In the genomic region with DNA sequence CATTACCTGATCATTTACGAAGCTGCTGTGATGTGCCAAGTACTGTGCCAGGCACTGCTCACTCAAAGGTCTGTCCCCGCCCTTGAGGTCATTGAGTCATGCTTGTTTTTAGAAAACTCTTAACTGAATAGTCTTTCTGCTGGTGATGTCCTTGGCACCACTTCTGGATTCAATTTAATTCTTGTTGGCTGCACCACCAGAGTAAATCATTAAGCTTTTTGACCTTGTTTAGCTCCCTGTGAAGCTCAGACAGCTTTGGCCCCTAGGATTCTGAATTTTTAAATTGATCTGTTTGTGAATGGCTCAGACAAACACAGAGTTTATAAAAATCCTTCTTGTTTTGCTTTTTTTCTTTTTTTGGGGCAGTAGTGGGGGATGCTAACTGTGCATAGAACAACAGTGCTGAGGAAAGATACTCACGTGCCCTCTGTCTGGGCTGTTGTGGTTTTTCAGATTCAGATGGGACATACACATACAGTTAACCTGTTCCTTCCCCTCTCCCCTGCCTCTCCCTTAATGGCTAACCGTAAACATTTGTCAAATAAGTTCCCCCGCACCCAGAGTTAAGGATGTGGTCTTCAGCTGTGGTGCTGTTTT, we compare ENCODE assay signal across 15 cellular contexts.
DNase-seq lines count a peak whose midpoint lies in the region; ATAC-seq and TF ChIP-seq lines count a peak whose summit lies in the region.
"Had no signal": no experiment of that assay in that cellular context is flagged by ENCODE, and none has a peak within 500 bp of the region (broad histone marks: within the 10 kb centered on the region; RNA-seq: fewer than 3 reads in every experiment).

No MANE protein-coding gene starts in this region.

- H3K4me1 Mint-ChIP-seq in activated CD8-positive, alpha-beta T cell treated with anti-CD3 and anti-CD28 coated beads for 36 hours (ENCODE audit: low read depth): peaks cover 31% of the 10 kb centered on the region
- no peaks in the 10 kb centered on the region for H3K4me1 Mint-ChIP-seq in nephron progenitor cell

- H3K27me3 Mint-ChIP-seq in activated CD8-positive, alpha-beta T cell treated with anti-CD3 and anti-CD28 coated beads for 36 hours: no peaks in the 10 kb centered on the region
- H3K27me3 Mint-ChIP-seq in nephron progenitor cell (ENCODE audit: low read depth, poor library complexity): peaks cover 2% of the 10 kb centered on the region
- H3K27me3 Mint-ChIP-seq: activated CD8-positive, alpha-beta memory T cell treated with anti-CD3 and anti-CD28 coated beads, Interleukin-2, amount 10 ng/mL, durations not matched to agents 7 days and 5 days had no signal

- no peak overlapping the region for H3K4me3 Mint-ChIP-seq in activated CD8-positive, alpha-beta T cell treated with anti-CD3 and anti-CD28 coated beads for 36 hours
- no peak overlapping the region for H3K4me3 Mint-ChIP-seq in nephron progenitor cell
- H3K4me3 Mint-ChIP-seq: activated CD8-positive, alpha-beta memory T cell treated with anti-CD3 and anti-CD28 coated beads, Interleukin-2, amount 10 ng/mL, durations not matched to agents 7 days and 5 days had no signal

- WGBS in heart right ventricle, 2 donors: 68 to 74% methylated on average over 5 of the region's 5 CpGs

- peak; percentile 47 for ATAC-seq in activated CD8-positive, alpha-beta T cell treated with anti-CD3 and anti-CD28 coated beads for 36 hours
- ATAC-seq in heart right ventricle (peak; percentile 75 to 93 (median 88)), GM18511 (IDR thresholded peaks at IDR 0.05; ENCODE audit: unreplicated experiment) (no peak)
- ATAC-seq: activated CD8-positive, alpha-beta memory T cell treated with anti-CD3 and anti-CD28 coated beads, Interleukin-2, amount 10 ng/mL, durations not matched to agents 7 days and 5 days had no signal

- H3K27ac ChIP-seq in heart right ventricle: peak overlapping the region; percentile 43 to 80 (median 64)

- no peaks in the 10 kb centered on the region for H3K27me3 ChIP-seq in heart right ventricle
- no peaks in the 10 kb centered on the region for H3K27me3 ChIP-seq in H7 (ENCODE audit: control insufficient read depth, insufficient read depth, low read length)

- peaks cover 4 to 42% (median 15%) of the 10 kb centered on the region in 9 donors for H3K4me1 ChIP-seq in heart right ventricle

- H3K36me3 ChIP-seq in heart right ventricle: peaks cover 0 to 100% (median 23%) of the 10 kb centered on the region in 9 donors
- H3K36me3 ChIP-seq in H7 (replicated peaks; ENCODE audit: control insufficient read depth, insufficient read depth, low read length): no peaks in the 10 kb centered on the region

- DNase-seq in ACHN: peak; percentile 72
- DNase-seq in activated CD8-positive, alpha-beta T cell treated with anti-CD3 and anti-CD28 coated beads for 36 hours: peak; percentile 6
- peak in 1 of 2 donors; percentile 45 for DNase-seq in heart right ventricle
- no peak for DNase-seq in nephron progenitor cell
- DNase-seq in H7: no peak
- no peak for DNase-seq in NCI-H748 (lab: John Stamatoyannopoulos, UW; ENCODE audit: unreplicated experiment)
- DNase-seq in Kasumi-1 (lab: John Stamatoyannopoulos, UW): no peak
- DNase-seq: activated CD8-positive, alpha-beta memory T cell treated with anti-CD3 and anti-CD28 coated beads, Interleukin-2, amount 10 ng/mL, durations not matched to agents 7 days and 5 days; DND-41; GOT3; NCI-H1105; NCI-H69; SHP77; stimulated activated CD4-positive, alpha-beta T cell treated with anti-CD3 and anti-CD28 coated beads, Interleukin-12 subunit alpha, Interleukin-12 subunit beta, amount 100 ng/mL, for 4 hours had no signal

- TF ChIP-seq CTCF in activated CD8-positive, alpha-beta T cell treated with anti-CD3 and anti-CD28 coated beads for 36 hours (IDR thresholded peaks at IDR 0.05): no peak
- TF ChIP-seq CTCF in heart right ventricle (IDR thresholded peaks at IDR 0.05) (no peak), nephron progenitor cell (IDR thresholded peaks at IDR 0.05) (no peak)

- H3K9me3 Mint-ChIP-seq in activated CD8-positive, alpha-beta T cell treated with anti-CD3 and anti-CD28 coated beads for 36 hours: no peaks in the 10 kb centered on the region
- peaks cover 14% of the 10 kb centered on the region for H3K9me3 Mint-ChIP-seq in nephron progenitor cell

- H3K9me3 ChIP-seq in heart right ventricle: no peaks in the 10 kb centered on the region

- H3K4me3 ChIP-seq in heart right ventricle (no peak overlapping the region), H7 (ENCODE audit: insufficient read depth, low read depth, low read length) (no peak overlapping the region)

- intact Hi-C loops in activated CD8-positive, alpha-beta T cell treated with anti-CD3 and anti-CD28 coated beads for 36 hours (cut with micrococcal nuclease): no loop called here
- intact Hi-C loops in heart right ventricle (cut with DNase I): loop anchor here in 5 of 10 donors (10.0 kb wide), 3 partner anchors 68 to 758 kb away; a partner anchor contains a TSS

- peaks cover 78% of the 10 kb centered on the region for H3K36me3 Mint-ChIP-seq in activated CD8-positive, alpha-beta T cell treated with anti-CD3 and anti-CD28 coated beads for 36 hours (ENCODE audit: low read depth)
- H3K36me3 Mint-ChIP-seq in nephron progenitor cell (ENCODE audit: low read depth): peaks cover 84% of the 10 kb centered on the region

- in situ Hi-C loops in ACHN (cut with HindIII; ENCODE audit: low pct_ligation_motif_present, low pct_unique_long_range_greater_than_20kb, low sequenced_read_pairs): no loop called here

- peak overlapping the region; percentile 52 for H3K27ac Mint-ChIP-seq in activated CD8-positive, alpha-beta T cell treated with anti-CD3 and anti-CD28 coated beads for 36 hours
- peak overlapping the region; percentile 79 for H3K27ac Mint-ChIP-seq in nephron progenitor cell
- H3K27ac Mint-ChIP-seq: activated CD8-positive, alpha-beta memory T cell treated with anti-CD3 and anti-CD28 coated beads, Interleukin-2, amount 10 ng/mL, durations not matched to agents 7 days and 5 days had no signal

- POLR2A ChIA-PET in activated CD8-positive, alpha-beta T cell treated with anti-CD3 and anti-CD28 coated beads for 36 hours (lab: Charles Lee): no interaction called here

- CTCF ChIA-PET in activated CD8-positive, alpha-beta T cell treated with anti-CD3 and anti-CD28 coated beads for 36 hours (lab: Charles Lee): interaction anchor here (1.2 to 1.7 kb wide), 2 partner anchors 33 to 103 kb away, joined by 3 to 7 read pairs; no protein-coding TSS in a partner anchor

Comparison
In these comparisons a context has a peak if more than half of its experiments do, and no peak if none do; other contexts are left out.
1. DNase-seq: peak in ACHN (single experiment) and activated CD8-positive, alpha-beta T cell treated with anti-CD3 and anti-CD28 coated beads for 36 hours (single experiment); none in nephron progenitor cell (single experiment), H7 (single experiment), NCI-H748 (single experiment) and Kasumi-1 (0 of 2).